ENCODE assay signal across 1 cellular context in the genomic region with DNA sequence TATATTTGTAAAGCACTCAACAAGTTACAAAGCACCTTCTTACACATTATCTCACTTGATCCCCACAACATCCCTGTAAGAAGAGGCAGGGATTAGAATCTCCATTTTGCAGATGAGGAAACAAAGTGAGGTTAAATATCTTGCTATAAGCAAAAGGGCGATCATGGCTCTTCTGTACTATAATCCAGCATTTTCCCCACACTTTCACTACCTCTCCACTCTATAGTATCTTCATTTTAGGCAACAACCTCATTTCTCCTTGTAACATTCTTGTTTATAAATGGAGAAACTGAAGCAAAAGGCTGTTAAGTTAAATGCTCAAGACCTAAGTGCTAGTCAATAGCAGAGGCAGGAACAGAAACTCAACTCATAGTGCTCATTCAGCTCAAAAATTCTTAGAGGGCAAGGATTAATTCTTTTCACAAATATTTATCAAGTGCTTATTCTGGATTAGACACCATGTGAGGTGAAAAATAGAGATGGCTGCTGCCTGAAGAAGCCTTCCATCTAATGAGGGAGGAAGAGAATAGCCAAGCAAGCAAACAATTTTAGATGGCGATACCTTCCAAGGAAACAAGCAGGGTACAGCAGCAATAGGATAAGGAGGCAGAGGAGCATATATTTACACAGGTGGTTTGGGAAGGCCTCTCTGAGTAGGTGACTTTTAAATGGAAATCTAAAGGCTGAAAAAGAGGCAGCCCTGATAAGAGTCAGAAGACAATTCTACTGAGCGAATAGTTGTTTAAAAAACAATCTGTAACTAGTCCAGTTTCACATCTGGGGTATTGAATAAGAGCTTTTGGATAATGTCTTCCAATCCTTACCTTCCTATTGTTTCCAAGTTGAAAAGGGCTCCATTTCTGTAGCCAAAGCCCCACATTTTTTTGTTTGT.
TF ChIP-seq lines count a peak whose summit lies in the region.

No MANE protein-coding gene starts in this region.

TF ChIP-seq in HepG2, 621 proteins besides CTCF, POLR2A, EP300 and RAD21 (continued from another document):
- TF ChIP-seq, protein P1, sequence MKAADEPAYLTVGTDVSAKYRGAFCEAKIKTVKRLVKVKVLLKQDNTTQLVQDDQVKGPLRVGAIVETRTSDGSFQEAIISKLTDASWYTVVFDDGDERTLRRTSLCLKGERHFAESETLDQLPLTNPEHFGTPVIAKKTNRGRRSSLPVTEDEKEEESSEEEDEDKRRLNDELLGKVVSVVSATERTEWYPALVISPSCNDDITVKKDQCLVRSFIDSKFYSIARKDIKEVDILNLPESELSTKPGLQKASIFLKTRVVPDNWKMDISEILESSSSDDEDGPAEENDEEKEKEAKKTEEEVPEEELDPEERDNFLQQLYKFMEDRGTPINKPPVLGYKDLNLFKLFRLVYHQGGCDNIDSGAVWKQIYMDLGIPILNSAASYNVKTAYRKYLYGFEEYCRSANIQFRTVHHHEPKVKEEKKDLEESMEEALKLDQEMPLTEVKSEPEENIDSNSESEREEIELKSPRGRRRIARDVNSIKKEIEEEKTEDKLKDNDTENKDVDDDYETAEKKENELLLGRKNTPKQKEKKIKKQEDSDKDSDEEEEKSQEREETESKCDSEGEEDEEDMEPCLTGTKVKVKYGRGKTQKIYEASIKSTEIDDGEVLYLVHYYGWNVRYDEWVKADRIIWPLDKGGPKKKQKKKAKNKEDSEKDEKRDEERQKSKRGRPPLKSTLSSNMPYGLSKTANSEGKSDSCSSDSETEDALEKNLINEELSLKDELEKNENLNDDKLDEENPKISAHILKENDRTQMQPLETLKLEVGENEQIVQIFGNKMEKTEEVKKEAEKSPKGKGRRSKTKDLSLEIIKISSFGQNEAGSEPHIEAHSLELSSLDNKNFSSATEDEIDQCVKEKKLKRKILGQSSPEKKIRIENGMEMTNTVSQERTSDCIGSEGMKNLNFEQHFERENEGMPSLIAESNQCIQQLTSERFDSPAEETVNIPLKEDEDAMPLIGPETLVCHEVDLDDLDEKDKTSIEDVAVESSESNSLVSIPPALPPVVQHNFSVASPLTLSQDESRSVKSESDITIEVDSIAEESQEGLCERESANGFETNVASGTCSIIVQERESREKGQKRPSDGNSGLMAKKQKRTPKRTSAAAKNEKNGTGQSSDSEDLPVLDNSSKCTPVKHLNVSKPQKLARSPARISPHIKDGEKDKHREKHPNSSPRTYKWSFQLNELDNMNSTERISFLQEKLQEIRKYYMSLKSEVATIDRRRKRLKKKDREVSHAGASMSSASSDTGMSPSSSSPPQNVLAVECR (CRISPR knock-in tag; IDR thresholded peaks at IDR 0.05; ENCODE audit: borderline replicate concordance), result no peak
- no peak for TF ChIP-seq TP53 (CRISPR knock-in tag; conservative IDR thresholded peaks at IDR 0.05)
- peak; percentile 90 for TF ChIP-seq AGO1 (IDR thresholded peaks at IDR 0.05; ENCODE audit: low read depth, low read length, poor library complexity, severe bottlenecking)
- TF ChIP-seq PHF8 (CRISPR knock-in tag; IDR thresholded peaks at IDR 0.05), result no peak
- no peak for TF ChIP-seq ZNF446 (CRISPR knock-in tag; IDR thresholded peaks at IDR 0.05)
- no peak for TF ChIP-seq SRF (IDR thresholded peaks at IDR 0.05; ENCODE audit: low read depth, low read length)
- TF ChIP-seq, protein P2, sequence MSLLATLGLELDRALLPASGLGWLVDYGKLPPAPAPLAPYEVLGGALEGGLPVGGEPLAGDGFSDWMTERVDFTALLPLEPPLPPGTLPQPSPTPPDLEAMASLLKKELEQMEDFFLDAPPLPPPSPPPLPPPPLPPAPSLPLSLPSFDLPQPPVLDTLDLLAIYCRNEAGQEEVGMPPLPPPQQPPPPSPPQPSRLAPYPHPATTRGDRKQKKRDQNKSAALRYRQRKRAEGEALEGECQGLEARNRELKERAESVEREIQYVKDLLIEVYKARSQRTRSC (CRISPR knock-in tag; IDR thresholded peaks at IDR 0.05; ENCODE audit: low read depth), result no peak
- TF ChIP-seq, protein P3, sequence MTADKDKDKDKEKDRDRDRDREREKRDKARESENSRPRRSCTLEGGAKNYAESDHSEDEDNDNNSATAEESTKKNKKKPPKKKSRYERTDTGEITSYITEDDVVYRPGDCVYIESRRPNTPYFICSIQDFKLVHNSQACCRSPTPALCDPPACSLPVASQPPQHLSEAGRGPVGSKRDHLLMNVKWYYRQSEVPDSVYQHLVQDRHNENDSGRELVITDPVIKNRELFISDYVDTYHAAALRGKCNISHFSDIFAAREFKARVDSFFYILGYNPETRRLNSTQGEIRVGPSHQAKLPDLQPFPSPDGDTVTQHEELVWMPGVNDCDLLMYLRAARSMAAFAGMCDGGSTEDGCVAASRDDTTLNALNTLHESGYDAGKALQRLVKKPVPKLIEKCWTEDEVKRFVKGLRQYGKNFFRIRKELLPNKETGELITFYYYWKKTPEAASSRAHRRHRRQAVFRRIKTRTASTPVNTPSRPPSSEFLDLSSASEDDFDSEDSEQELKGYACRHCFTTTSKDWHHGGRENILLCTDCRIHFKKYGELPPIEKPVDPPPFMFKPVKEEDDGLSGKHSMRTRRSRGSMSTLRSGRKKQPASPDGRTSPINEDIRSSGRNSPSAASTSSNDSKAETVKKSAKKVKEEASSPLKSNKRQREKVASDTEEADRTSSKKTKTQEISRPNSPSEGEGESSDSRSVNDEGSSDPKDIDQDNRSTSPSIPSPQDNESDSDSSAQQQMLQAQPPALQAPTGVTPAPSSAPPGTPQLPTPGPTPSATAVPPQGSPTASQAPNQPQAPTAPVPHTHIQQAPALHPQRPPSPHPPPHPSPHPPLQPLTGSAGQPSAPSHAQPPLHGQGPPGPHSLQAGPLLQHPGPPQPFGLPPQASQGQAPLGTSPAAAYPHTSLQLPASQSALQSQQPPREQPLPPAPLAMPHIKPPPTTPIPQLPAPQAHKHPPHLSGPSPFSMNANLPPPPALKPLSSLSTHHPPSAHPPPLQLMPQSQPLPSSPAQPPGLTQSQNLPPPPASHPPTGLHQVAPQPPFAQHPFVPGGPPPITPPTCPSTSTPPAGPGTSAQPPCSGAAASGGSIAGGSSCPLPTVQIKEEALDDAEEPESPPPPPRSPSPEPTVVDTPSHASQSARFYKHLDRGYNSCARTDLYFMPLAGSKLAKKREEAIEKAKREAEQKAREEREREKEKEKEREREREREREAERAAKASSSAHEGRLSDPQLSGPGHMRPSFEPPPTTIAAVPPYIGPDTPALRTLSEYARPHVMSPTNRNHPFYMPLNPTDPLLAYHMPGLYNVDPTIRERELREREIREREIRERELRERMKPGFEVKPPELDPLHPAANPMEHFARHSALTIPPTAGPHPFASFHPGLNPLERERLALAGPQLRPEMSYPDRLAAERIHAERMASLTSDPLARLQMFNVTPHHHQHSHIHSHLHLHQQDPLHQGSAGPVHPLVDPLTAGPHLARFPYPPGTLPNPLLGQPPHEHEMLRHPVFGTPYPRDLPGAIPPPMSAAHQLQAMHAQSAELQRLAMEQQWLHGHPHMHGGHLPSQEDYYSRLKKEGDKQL (CRISPR knock-in tag; IDR thresholded peaks at IDR 0.05; ENCODE audit: low read depth), result no peak
- TF ChIP-seq TSC22D2 (CRISPR knock-in tag; IDR thresholded peaks at IDR 0.05; ENCODE audit: borderline replicate concordance), result no peak
